Comparison of ENCODE assay signal across 1 cellular context in genomic region chr5:150636391-150637244, GRCh38.
TF ChIP-seq lines count a peak whose summit lies in the region.

No MANE protein-coding gene starts in this region.

TF ChIP-seq in H1, 55 proteins besides CTCF, POLR2A, EP300 and RAD21:
- no peak for TF ChIP-seq NRF1 (IDR thresholded peaks at IDR 0.05; ENCODE audit: low read depth, low read length)
- TF ChIP-seq TEAD4 (IDR thresholded peaks at IDR 0.05; ENCODE audit: low read depth, low read length), result no peak
- TF ChIP-seq CEBPB (IDR thresholded peaks at IDR 0.05; ENCODE audit: low read depth, low read length), result no peak
- no peak for TF ChIP-seq ASH2L (IDR thresholded peaks at IDR 0.05; ENCODE audit: low read length)
- TF ChIP-seq SP4 (IDR thresholded peaks at IDR 0.05; ENCODE audit: low read length), result no peak
- TF ChIP-seq ATF3 (IDR thresholded peaks at IDR 0.05; ENCODE audit: insufficient read depth, low read depth, low read length), result no peak
- no peak for TF ChIP-seq USF2 (IDR thresholded peaks at IDR 0.05; ENCODE audit: low read length)
